In genomic region chr4:41638806-41639205, GRCh38 we compare ENCODE assay signal across 18 cellular contexts.
DNase-seq lines count a peak whose midpoint lies in the region; ATAC-seq, FAIRE-seq and TF ChIP-seq lines count a peak whose summit lies in the region.
"Had no signal": no experiment of that assay in that cellular context is flagged by ENCODE, and none has a peak within 500 bp of the region (broad histone marks: within the 10 kb centered on the region; RNA-seq: fewer than 3 reads in every experiment).

No MANE protein-coding gene starts in this region.

- H3K9me3 Mint-ChIP-seq in GM23338 (no peaks in the 10 kb centered on the region), mesothelial cell of epicardium (no peaks in the 10 kb centered on the region)
- H3K9me3 Mint-ChIP-seq: CD4-positive, CD25-positive, alpha-beta regulatory T cell had no signal

- POLR2A ChIA-PET in RWPE1 (lab: Yijun Ruan, JAX; ENCODE audit: low non-redundant PET): no interaction called here

- DNase-seq in GM23338 (ENCODE audit: low spot score) (no peak), SK-N-MC (ENCODE audit: low read depth, low spot score) (no peak), amniotic epithelial cell (ENCODE audit: low read depth) (peak; percentile 19), mesothelial cell of epicardium (ENCODE audit: low spot score in 2 of 2, unreplicated experiment in 2 of 2) (no peak), COLO668 (lab: John Stamatoyannopoulos, UW; ENCODE audit: unreplicated experiment) (no peak), urothelium cell line (ENCODE audit: low spot score) (no peak), RWPE1 (ENCODE audit: low spot score) (no peak)
- no peak for DNase-seq in stimulated activated naive CD8-positive, alpha-beta T cell treated with anti-CD3 and anti-CD28 coated beads, Interleukin-15, Interleukin-2, amounts not matched to agents 100 U/mL and 50 U/mL, for 24 hours
- DNase-seq: C1 segment of cervical spinal cord; Caco-2; CD4-positive, CD25-positive, alpha-beta regulatory T cell; CD8-positive, alpha-beta memory T cell; GF-D8; HCEC 1CT had no signal

- H3K36me3 Mint-ChIP-seq in GM23338 (ENCODE audit: low read depth) (no peaks in the 10 kb centered on the region), mesothelial cell of epicardium (no peaks in the 10 kb centered on the region)
- H3K36me3 Mint-ChIP-seq: CD4-positive, CD25-positive, alpha-beta regulatory T cell; CD8-positive, alpha-beta memory T cell had no signal

- H3K27me3 Mint-ChIP-seq in GM23338 (ENCODE audit: insufficient read depth, low read depth, poor library complexity): peaks cover 4% of the 10 kb centered on the region
- no peaks in the 10 kb centered on the region for H3K27me3 Mint-ChIP-seq in mesothelial cell of epicardium (ENCODE audit: low read depth)

- FAIRE-seq in urothelium cell line (lab: Jason Lieb, UNC): no peak
- FAIRE-seq: D721Med, H1 had no signal

- H3K4me2 ChIP-seq in GM23338: no peak overlapping the region

- H3K36me3 ChIP-seq in GM23338 (ENCODE audit: insufficient read depth) (no peaks in the 10 kb centered on the region), SK-N-MC (ENCODE audit: insufficient read depth, low read length) (no peaks in the 10 kb centered on the region)

- peaks cover 9% of the 10 kb centered on the region for H3K4me1 Mint-ChIP-seq in GM23338
- peaks cover 26% of the 10 kb centered on the region for H3K4me1 Mint-ChIP-seq in mesothelial cell of epicardium
- H3K4me1 Mint-ChIP-seq: B cell; CD4-positive, CD25-positive, alpha-beta regulatory T cell; CD8-positive, alpha-beta memory T cell had no signal

- CTCF ChIA-PET in RWPE1 (lab: Yijun Ruan, JAX): no interaction called here

- H3K9ac ChIP-seq in SK-N-MC (ENCODE audit: insufficient read length): peak overlapping the region; percentile 41

- H2AFZ ChIP-seq in GM23338: peak overlapping the region; percentile 13; the same call in 1 of the 2 replicates

- no peaks in the 10 kb centered on the region; the same call in 1 of the 2 replicates for H3K27me3 ChIP-seq in GM23338 (ENCODE audit: insufficient read depth)

- no peak for ATAC-seq in GM23338
- no peak for ATAC-seq in stimulated activated naive CD8-positive, alpha-beta T cell treated with anti-CD3 and anti-CD28 coated beads, Interleukin-15, Interleukin-2, amounts not matched to agents 100 U/mL and 50 U/mL, for 24 hours

- H3K27ac ChIP-seq in GM23338 (ENCODE audit: low read depth) (no peak overlapping the region), SK-N-MC (peak overlapping the region; percentile 34), RWPE1 (no peak overlapping the region)
- H3K27ac ChIP-seq: HL-60 had no signal

- H3K4me1 ChIP-seq in GM23338 (ENCODE audit: insufficient read depth): peaks cover 6% of the 10 kb centered on the region; the same call in 1 of the 2 replicates

- TF ChIP-seq CTCF in GM23338 (conservative IDR thresholded peaks at IDR 0.05; ENCODE audit: low read depth in 2 of 2) (no peak), mesothelial cell of epicardium (IDR thresholded peaks at IDR 0.05; ENCODE audit: unreplicated experiment) (no peak), RWPE1 (conservative IDR thresholded peaks at IDR 0.05; ENCODE audit: low read depth) (no peak)

- H3F3A ChIP-seq in GM23338 (replicated peaks; ENCODE audit: low read depth): no peaks in the 10 kb centered on the region

- no peaks in the 10 kb centered on the region for H3K79me2 ChIP-seq in GM23338 (replicated peaks; ENCODE audit: insufficient read depth)

- no peaks in the 10 kb centered on the region for H4K20me1 ChIP-seq in GM23338 (replicated peaks; ENCODE audit: insufficient read depth)

- no peak overlapping the region for H3K4me3 ChIP-seq in GM23338
- H3K4me3 ChIP-seq in SK-N-MC: peak overlapping the region; percentile 67

- H3K9me3 ChIP-seq in SK-N-MC (ENCODE audit: low read depth, low read length): no peaks in the 10 kb centered on the region
- H3K9me3 ChIP-seq: Caco-2 had no signal

- H3K27ac Mint-ChIP-seq in GM23338 (no peak overlapping the region), mesothelial cell of epicardium (peak overlapping the region; percentile 21)
- H3K27ac Mint-ChIP-seq: B cell; CD4-positive, CD25-positive, alpha-beta regulatory T cell; CD8-positive, alpha-beta memory T cell had no signal

- no peak overlapping the region for H3K4me3 Mint-ChIP-seq in GM23338
- H3K4me3 Mint-ChIP-seq in mesothelial cell of epicardium: no peak overlapping the region
- H3K4me3 Mint-ChIP-seq: B cell; CD4-positive, CD25-positive, alpha-beta regulatory T cell; CD8-positive, alpha-beta memory T cell had no signal

- H3K9me2 ChIP-seq in GM23338 (ENCODE audit: insufficient read depth): no peaks in the 10 kb centered on the region; the same call in 1 of the 2 replicates

TF ChIP-seq in GM23338, 12 proteins besides CTCF, POLR2A, EP300 and RAD21:
- TF ChIP-seq POLR2AphosphoS5 (IDR thresholded peaks at IDR 0.05; ENCODE audit: low read depth) (no peak), ZNF114 (CRISPR knock-in tag; IDR thresholded peaks at IDR 0.05) (no peak)
TF ChIP-seq in GM23338: peak in this region for 0.
